8 cellular contexts compared by ENCODE assay signal in the genomic region with DNA sequence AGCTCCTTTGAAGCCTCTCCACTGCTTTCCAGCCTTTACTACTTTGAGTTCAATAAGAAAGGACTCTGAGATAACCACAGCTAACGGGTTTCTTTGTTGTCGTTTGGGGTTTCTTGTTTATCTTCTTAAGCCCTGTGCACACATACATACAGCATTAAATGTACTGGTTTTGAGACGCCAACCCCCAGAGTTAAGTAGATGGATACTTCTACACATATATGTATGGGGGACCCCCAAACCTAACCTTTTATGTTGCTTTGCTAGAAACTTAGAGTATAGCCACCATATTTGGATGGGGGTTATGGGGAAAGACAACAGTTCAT. TPM values are rescaled to one million over a fixed set of nuclear protein-coding genes. Genes with fewer than 3 reads are reported as not detected.
DNase-seq lines count a peak whose midpoint lies in the region; ATAC-seq lines count a peak whose summit lies in the region.

No MANE protein-coding gene starts in this region.

- no peaks in the 10 kb centered on the region for H3K27me3 ChIP-seq in iPS DF 6.9 (ENCODE audit: control insufficient read depth, insufficient read depth, low read length)

- no peaks in the 10 kb centered on the region for H3K9me3 ChIP-seq in iPS DF 6.9 (ENCODE audit: control insufficient read depth, insufficient read depth, low read length)

- peaks cover 46% of the 10 kb centered on the region for H3K4me1 Mint-ChIP-seq in activated CD4-positive, alpha-beta memory T cell treated with anti-CD3 and anti-CD28 coated beads, Interleukin-2, amount 10 ng/mL, durations not matched to agents 7 days and 5 days
- peaks cover 32% of the 10 kb centered on the region for H3K4me1 Mint-ChIP-seq in stimulated activated naive CD8-positive, alpha-beta T cell treated with anti-CD3 and anti-CD28 coated beads, Interleukin-15, amount 100 ng/mL, for 72 hours

- CTCF ChIA-PET in activated CD4-positive, alpha-beta memory T cell treated with anti-CD3 and anti-CD28 coated beads, Interleukin-2, amount 10 ng/mL, durations not matched to agents 7 days and 5 days (lab: Charles Lee): interaction anchor here (0.6 to 2.8 kb wide), 34 partner anchors 8 to 1029 kb away, joined by 3 to 24 read pairs (median 4); partner anchors contain the start of genes AASDH, EXOC1, NOA1 and PAICS

- H3K4me3 Mint-ChIP-seq in activated CD4-positive, alpha-beta memory T cell treated with anti-CD3 and anti-CD28 coated beads, Interleukin-2, amount 10 ng/mL, durations not matched to agents 7 days and 5 days: peak overlapping the region; percentile 78
- H3K4me3 Mint-ChIP-seq in stimulated activated naive CD8-positive, alpha-beta T cell treated with anti-CD3 and anti-CD28 coated beads, Interleukin-15, amount 100 ng/mL, for 72 hours: peak overlapping the region; percentile 84 to 88

- H3K9me3 Mint-ChIP-seq in activated CD4-positive, alpha-beta memory T cell treated with anti-CD3 and anti-CD28 coated beads, Interleukin-2, amount 10 ng/mL, durations not matched to agents 7 days and 5 days: peaks cover 7% of the 10 kb centered on the region
- H3K9me3 Mint-ChIP-seq in stimulated activated naive CD8-positive, alpha-beta T cell treated with anti-CD3 and anti-CD28 coated beads, Interleukin-15, amount 100 ng/mL, for 72 hours: peaks cover 5 to 7% of the 10 kb centered on the region in 2 donors

- H3K36me3 ChIP-seq in iPS DF 6.9 (ENCODE audit: control insufficient read depth, insufficient read depth, low read length): no peaks in the 10 kb centered on the region

- H3K36me3 Mint-ChIP-seq in activated CD4-positive, alpha-beta memory T cell treated with anti-CD3 and anti-CD28 coated beads, Interleukin-2, amount 10 ng/mL, durations not matched to agents 7 days and 5 days (ENCODE audit: low read depth): peaks cover 25% of the 10 kb centered on the region

- DNase-seq in NCI-H146 treated with DMSO at 0.1 percent for 48 hours (lab: John Stamatoyannopoulos, UW; ENCODE audit: unreplicated experiment) (peak; percentile 32), NCI-H146 (lab: John Stamatoyannopoulos, UW) (no peak), iPS DF 6.9 (ENCODE audit: low read depth, low spot score) (no peak), SIG-M5 (lab: John Stamatoyannopoulos, UW) (no peak)
- no peak for DNase-seq in activated CD4-positive, alpha-beta memory T cell treated with anti-CD3 and anti-CD28 coated beads, Interleukin-2, amount 10 ng/mL, durations not matched to agents 7 days and 5 days
- DNase-seq in stimulated activated naive CD8-positive, alpha-beta T cell treated with anti-CD3 and anti-CD28 coated beads, Interleukin-15, amount 100 ng/mL, for 72 hours: peak in 1 of 2 donors; percentile 10

- no peak overlapping the region for H3K27ac ChIP-seq in iPS DF 6.9 (ENCODE audit: low read length)

- peak overlapping the region; percentile 59; the same call in 1 of the 2 replicates for H3K4me3 ChIP-seq in iPS DF 6.9 (ENCODE audit: low read length)

- H3K27me3 Mint-ChIP-seq in activated CD4-positive, alpha-beta memory T cell treated with anti-CD3 and anti-CD28 coated beads, Interleukin-2, amount 10 ng/mL, durations not matched to agents 7 days and 5 days: no peaks in the 10 kb centered on the region
- no peaks in the 10 kb centered on the region for H3K27me3 Mint-ChIP-seq in stimulated activated naive CD8-positive, alpha-beta T cell treated with anti-CD3 and anti-CD28 coated beads, Interleukin-15, amount 100 ng/mL, for 72 hours

- WGBS in iPS DF 6.9 (ENCODE audit: insufficient coverage, insufficient read length): no CpG with 5 or more reads among the region's 3 CpGs

- POLR2A ChIA-PET in activated CD4-positive, alpha-beta memory T cell treated with anti-CD3 and anti-CD28 coated beads, Interleukin-2, amount 10 ng/mL, durations not matched to agents 7 days and 5 days (lab: Charles Lee): interaction anchor here (0.7 to 3.4 kb wide), 17 partner anchors 8 to 1029 kb away, joined by 3 to 27 read pairs (median 6); partner anchors contain the start of genes AASDH, EXOC1, NOA1 and PAICS

- no peak for ATAC-seq in stimulated activated naive CD8-positive, alpha-beta T cell treated with anti-CD3 and anti-CD28 coated beads, Interleukin-15, amount 100 ng/mL, for 72 hours
- ATAC-seq in HG02678 (IDR thresholded peaks at IDR 0.05; ENCODE audit: unreplicated experiment) (no peak), HG02884 (IDR thresholded peaks at IDR 0.05; ENCODE audit: unreplicated experiment) (no peak)

- peak overlapping the region; percentile 94 for H3K27ac Mint-ChIP-seq in activated CD4-positive, alpha-beta memory T cell treated with anti-CD3 and anti-CD28 coated beads, Interleukin-2, amount 10 ng/mL, durations not matched to agents 7 days and 5 days
- H3K27ac Mint-ChIP-seq in stimulated activated naive CD8-positive, alpha-beta T cell treated with anti-CD3 and anti-CD28 coated beads, Interleukin-15, amount 100 ng/mL, for 72 hours: peak overlapping the region; percentile 87 to 97

- H3K4me1 ChIP-seq in iPS DF 6.9 (ENCODE audit: control insufficient read depth, insufficient read depth, low read length): no peaks in the 10 kb centered on the region; the same call in 1 of the 2 replicates

RNA-seq across cellular contexts. Expression of gene CEP135, which starts 0.7 kb away (rescaled TPM):
- 10 to 100 TPM; 18.0 to 18.8 TPM for total RNA-seq in activated CD4-positive, alpha-beta memory T cell treated with anti-CD3 and anti-CD28 coated beads, Interleukin-2, amount 10 ng/mL, durations not matched to agents 7 days and 5 days
